ENCODE assay signal across 11 cellular contexts in genomic region chr7:134293029-134293740, GRCh38. TPM values are rescaled to one million over a fixed set of nuclear protein-coding genes. Genes with fewer than 3 reads are reported as not detected.
DNase-seq lines count a peak whose midpoint lies in the region; ATAC-seq and TF ChIP-seq lines count a peak whose summit lies in the region.
"Had no signal": no experiment of that assay in that cellular context is flagged by ENCODE, and none has a peak within 500 bp of the region (broad histone marks: within the 10 kb centered on the region; RNA-seq: fewer than 3 reads in every experiment).

No MANE protein-coding gene starts in this region.

- H3K4me3 Mint-ChIP-seq in glutamatergic neuron (ENCODE audit: unreplicated experiment): no peak overlapping the region
- H3K4me3 Mint-ChIP-seq in activated CD4-positive, alpha-beta T cell treated with anti-CD3 and anti-CD28 coated beads, Interleukin-2, amount 10 ng/mL, durations not matched to agents 7 days and 5 days: no peak overlapping the region

- POLR2A ChIA-PET in activated CD4-positive, alpha-beta T cell treated with anti-CD3 and anti-CD28 coated beads, Interleukin-2, amount 10 ng/mL, durations not matched to agents 7 days and 5 days (lab: Charles Lee): interaction anchor here (0.5 kb wide), 1 partner anchor 438 kb away, joined by 4 read pairs; no protein-coding TSS in a partner anchor

- H3K9me3 ChIP-seq in heart left ventricle: no peaks in the 10 kb centered on the region
- H3K9me3 ChIP-seq in right atrium auricular region: no peaks in the 10 kb centered on the region
- H3K9me3 ChIP-seq in upper lobe of right lung: no peaks in the 10 kb centered on the region
- H3K9me3 ChIP-seq: esophagus muscularis mucosa, tibial nerve had no signal

- CTCF ChIA-PET in activated CD4-positive, alpha-beta T cell treated with anti-CD3 and anti-CD28 coated beads, Interleukin-2, amount 10 ng/mL, durations not matched to agents 7 days and 5 days (lab: Charles Lee): no interaction called here

- no peaks in the 10 kb centered on the region for H3K4me1 Mint-ChIP-seq in glutamatergic neuron (ENCODE audit: low read depth, unreplicated experiment)
- no peaks in the 10 kb centered on the region for H3K4me1 Mint-ChIP-seq in activated CD4-positive, alpha-beta T cell treated with anti-CD3 and anti-CD28 coated beads, Interleukin-2, amount 10 ng/mL, durations not matched to agents 7 days and 5 days

- H3K9me3 Mint-ChIP-seq in glutamatergic neuron (ENCODE audit: unreplicated experiment): no peaks in the 10 kb centered on the region
- H3K9me3 Mint-ChIP-seq in activated CD4-positive, alpha-beta T cell treated with anti-CD3 and anti-CD28 coated beads, Interleukin-2, amount 10 ng/mL, durations not matched to agents 7 days and 5 days: no peaks in the 10 kb centered on the region

- intact Hi-C loops in heart left ventricle (cut with DNase I) (no loop called here), upper lobe of right lung (cut with DNase I) (no loop called here)

- no peak overlapping the region for H3K27ac Mint-ChIP-seq in glutamatergic neuron (ENCODE audit: unreplicated experiment)
- H3K27ac Mint-ChIP-seq in activated CD4-positive, alpha-beta T cell treated with anti-CD3 and anti-CD28 coated beads, Interleukin-2, amount 10 ng/mL, durations not matched to agents 7 days and 5 days: no peak overlapping the region

- H3K4me1 ChIP-seq in heart left ventricle (peaks cover 0 to 8% (median 0%) of the 10 kb centered on the region in 12 donors), right atrium auricular region (no peaks in the 10 kb centered on the region), upper lobe of right lung (no peaks in the 10 kb centered on the region)
- H3K4me1 ChIP-seq: parathyroid adenoma had no signal

- ATAC-seq in heart left ventricle (peak; percentile 47 to 84 (median 67)), HG03108 (IDR thresholded peaks at IDR 0.05; ENCODE audit: unreplicated experiment) (peak; percentile 100), upper lobe of right lung (peak; percentile 95)

- DNase-seq in heart left ventricle (peak in 3 of 5 donors; percentile 7 to 30 (median 23)), right atrium auricular region (ENCODE audit: low spot score) (no peak), upper lobe of right lung (no peak), glutamatergic neuron (no peak), NCI-H82 (lab: John Stamatoyannopoulos, UW) (no peak)
- DNase-seq in activated CD4-positive, alpha-beta T cell treated with anti-CD3 and anti-CD28 coated beads, Interleukin-2, amount 10 ng/mL, durations not matched to agents 7 days and 5 days: no peak

- no peak overlapping the region for H3K27ac ChIP-seq in heart left ventricle
- no peak overlapping the region for H3K27ac ChIP-seq in right atrium auricular region
- H3K27ac ChIP-seq in angular gyrus (ENCODE audit: low read depth, low read length): peak overlapping the region; percentile 10
- H3K27ac ChIP-seq in upper lobe of right lung: no peak overlapping the region
- H3K27ac ChIP-seq: esophagus muscularis mucosa, parathyroid adenoma, tibial nerve had no signal

- H3K4me3 ChIP-seq in heart left ventricle: no peak overlapping the region
- no peak overlapping the region for H3K4me3 ChIP-seq in right atrium auricular region
- H3K4me3 ChIP-seq in upper lobe of right lung: no peak overlapping the region
- H3K4me3 ChIP-seq: esophagus muscularis mucosa, tibial nerve had no signal

- H3K36me3 ChIP-seq in heart left ventricle (peaks cover 0 to 63% (median 44%) of the 10 kb centered on the region in 9 donors), right atrium auricular region (peaks cover 27% of the 10 kb centered on the region), upper lobe of right lung (peaks cover 22% of the 10 kb centered on the region)

- no peaks in the 10 kb centered on the region for H3K27me3 Mint-ChIP-seq in glutamatergic neuron (ENCODE audit: unreplicated experiment)
- no peaks in the 10 kb centered on the region for H3K27me3 Mint-ChIP-seq in activated CD4-positive, alpha-beta T cell treated with anti-CD3 and anti-CD28 coated beads, Interleukin-2, amount 10 ng/mL, durations not matched to agents 7 days and 5 days

- H3K27me3 ChIP-seq in heart left ventricle (no peaks in the 10 kb centered on the region), right atrium auricular region (no peaks in the 10 kb centered on the region), upper lobe of right lung (no peaks in the 10 kb centered on the region)
- H3K27me3 ChIP-seq: esophagus muscularis mucosa, tibial nerve had no signal

- no peak for TF ChIP-seq POLR2A in heart left ventricle (IDR thresholded peaks at IDR 0.05)

- 88 to 92% (median 90%) methylated on average over 12 of the region's 12 CpGs for WGBS in heart left ventricle, 4 donors

- H3K36me3 Mint-ChIP-seq in glutamatergic neuron (ENCODE audit: unreplicated experiment): peaks cover 11% of the 10 kb centered on the region
- H3K36me3 Mint-ChIP-seq in activated CD4-positive, alpha-beta T cell treated with anti-CD3 and anti-CD28 coated beads, Interleukin-2, amount 10 ng/mL, durations not matched to agents 7 days and 5 days (ENCODE audit: low read depth): peaks cover 18% of the 10 kb centered on the region

- TF ChIP-seq CTCF in heart left ventricle (IDR thresholded peaks at IDR 0.05) (no peak), right atrium auricular region (IDR thresholded peaks at IDR 0.05) (no peak), upper lobe of right lung (IDR thresholded peaks at IDR 0.05) (no peak), glutamatergic neuron (IDR thresholded peaks at IDR 0.05; ENCODE audit: partially characterized antibody, unreplicated experiment) (no peak)

RNA-seq across cellular contexts. Expression of gene SLC35B4, which starts 23.5 kb away (rescaled TPM):
- total RNA-seq in heart left ventricle: 1 to 10 TPM; 3.8 to 8.6 (median 5.7) TPM
- 1 to 10 TPM; 2.6 to 4.9 TPM for polyA plus RNA-seq in heart left ventricle
- total RNA-seq in right atrium auricular region: 1 to 10 TPM; 3.4 to 4.8 TPM
- total RNA-seq in upper lobe of right lung: 12.0 TPM
- total RNA-seq in glutamatergic neuron (ENCODE audit: unreplicated experiment): 40.9 TPM
- total RNA-seq in activated CD4-positive, alpha-beta T cell treated with anti-CD3 and anti-CD28 coated beads, Interleukin-2, amount 10 ng/mL, durations not matched to agents 7 days and 5 days: 10 to 100 TPM; 15.2 to 18.4 TPM

Comparison
In these comparisons a context has a peak if more than half of its experiments do, and no peak if none do; other contexts are left out.
1. DNase-seq: peak in heart left ventricle (3 of 5); none in right atrium auricular region (single experiment), upper lobe of right lung (single experiment), glutamatergic neuron (single experiment), activated CD4-positive, alpha-beta T cell treated with anti-CD3 and anti-CD28 coated beads, Interleukin-2, amount 10 ng/mL, durations not matched to agents 7 days and 5 days (single experiment) and NCI-H82 (single experiment).
2. Peak in every context shown above with its lines, with median percentiles within 50 percentile points of each other: ATAC-seq.